In the genomic region with DNA sequence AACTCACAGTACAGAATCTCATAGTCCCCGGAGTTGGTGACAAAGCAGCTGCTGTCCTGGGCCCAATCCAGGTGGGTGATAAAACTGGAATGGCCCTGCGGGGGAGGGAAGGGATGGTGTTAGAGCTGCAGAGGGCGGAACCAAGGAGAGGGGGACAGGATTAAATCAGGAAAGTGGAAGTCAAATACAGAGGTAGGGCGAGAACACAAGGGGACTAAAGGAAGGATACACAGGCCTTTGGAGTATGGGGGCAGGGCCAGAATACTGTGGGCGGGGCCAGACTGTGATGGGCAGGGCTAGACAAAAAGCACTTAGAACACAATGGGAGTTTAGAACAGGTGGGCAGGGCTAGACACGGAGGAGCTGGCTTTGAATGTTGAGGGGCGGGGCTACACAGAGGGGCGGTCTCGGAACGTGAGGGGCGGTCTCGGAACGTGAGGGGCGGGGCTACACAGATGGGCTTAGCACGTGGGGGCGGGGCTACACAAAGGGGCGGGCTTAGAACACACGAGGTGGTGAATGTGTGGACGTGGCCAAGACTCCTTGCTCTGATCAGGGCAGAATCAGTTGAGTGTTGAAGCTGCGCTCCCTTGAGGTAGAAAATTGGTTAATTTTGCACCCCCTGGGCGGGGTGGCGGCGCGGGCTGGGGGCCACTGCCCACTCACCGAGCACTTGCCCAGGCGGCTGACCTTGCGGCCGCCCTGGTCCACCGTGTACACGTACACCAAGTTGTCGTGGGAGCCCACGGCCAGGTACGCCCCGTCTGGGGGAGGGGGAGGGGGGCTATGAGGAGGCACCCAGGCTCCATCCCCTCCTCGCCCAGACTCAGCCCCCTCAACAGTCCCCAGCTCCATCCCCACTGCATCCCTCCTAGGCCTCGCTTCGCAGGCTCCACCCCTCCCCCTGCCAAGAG, we compare ENCODE assay signal across 8 cellular contexts. TPM values are rescaled to one million over a fixed set of nuclear protein-coding genes. Genes with fewer than 3 reads are reported as not detected.
DNase-seq lines count a peak whose midpoint lies in the region; FAIRE-seq and TF ChIP-seq lines count a peak whose summit lies in the region.

No MANE protein-coding gene starts in this region.

- CTCF ChIA-PET in GM10248 (lab: Yijun Ruan, JAX): interaction anchor here (1.0 to 5.7 kb wide), 6 partner anchors 9 to 58 kb away, joined by 3 to 57 read pairs (median 4); partner anchors contain the start of gene EML2

- 36 to 64% (median 46%) methylated on average over 28 to 37 of the region's 37 CpGs for WGBS in small intestine, 3 donors

- H3K4me3 ChIP-seq in MM.1S (ENCODE audit: low read length) (no peak overlapping the region), adipocyte (ENCODE audit: low read length) (no peak overlapping the region), small intestine (ENCODE audit: low read depth in 1 of 2, low read length in 2 of 2) (no peak overlapping the region)

- no peaks in the 10 kb centered on the region for H3K9me3 ChIP-seq in MM.1S (replicated peaks; ENCODE audit: insufficient read depth, low read length)
- H3K9me3 ChIP-seq in adipocyte (ENCODE audit: control insufficient read depth, low read length): no peaks in the 10 kb centered on the region
- H3K9me3 ChIP-seq in small intestine (ENCODE audit: control insufficient read depth, low read depth): no peaks in the 10 kb centered on the region

- H2AFZ ChIP-seq in MM.1S (ENCODE audit: low read length): 0 out of 2 replicates have a peak overlapping the region, but pooled peaks have one; percentile 23

- H3K27ac ChIP-seq in MM.1S (ENCODE audit: low read length) (no peak overlapping the region), small intestine (ENCODE audit: low read depth in 1 of 2, low read length in 1 of 2) (peak overlapping the region; percentile 28 to 44)

- no peaks in the 10 kb centered on the region for H3K36me3 ChIP-seq in MM.1S (replicated peaks; ENCODE audit: insufficient read depth, low read length)
- H3K36me3 ChIP-seq in adipocyte (ENCODE audit: control insufficient read depth, insufficient read depth, low read length, severe bottlenecking): peaks cover 37% of the 10 kb centered on the region
- H3K36me3 ChIP-seq in small intestine (ENCODE audit: control insufficient read depth in 2 of 2, insufficient read depth in 2 of 2, low read length in 2 of 2): peaks cover 0 to 10% of the 10 kb centered on the region in 2 donors

- no peaks in the 10 kb centered on the region for H4K20me1 ChIP-seq in MM.1S (ENCODE audit: insufficient read depth, low read length)

- no peaks in the 10 kb centered on the region for H3K9me2 ChIP-seq in MM.1S (replicated peaks; ENCODE audit: insufficient read depth, low read length)

- H3K4me2 ChIP-seq in MM.1S (ENCODE audit: low read depth, low read length): no peak overlapping the region

- TF ChIP-seq CTCF in GM10248 (IDR thresholded peaks at IDR 0.05; ENCODE audit: control extremely low read depth, extremely low read depth, low read depth, missing control alignments): no peak
- no peak for TF ChIP-seq CTCF in MM.1S (IDR thresholded peaks at IDR 0.05; ENCODE audit: low read length)

- H3K27me3 ChIP-seq in MM.1S (replicated peaks; ENCODE audit: insufficient read depth, low read length) (no peaks in the 10 kb centered on the region), adipocyte (replicated peaks; ENCODE audit: control insufficient read depth, insufficient read depth, low read length) (no peaks in the 10 kb centered on the region), small intestine (ENCODE audit: control insufficient read depth in 2 of 2, insufficient read depth in 2 of 2, low read length in 2 of 2) (no peaks in the 10 kb centered on the region)

- H3K4me1 ChIP-seq in MM.1S (ENCODE audit: low read length) (peaks cover 16% of the 10 kb centered on the region), adipocyte (ENCODE audit: control insufficient read depth, insufficient read depth, low read length) (peaks cover 8% of the 10 kb centered on the region), small intestine (ENCODE audit: control insufficient read depth in 2 of 2, insufficient read depth in 1 of 2, low read depth in 1 of 2, low read length in 1 of 2) (peaks cover 0 to 4% of the 10 kb centered on the region in 2 donors)

- DNase-seq in GM10248 (ENCODE audit: extremely low spot score) (peak; percentile 90), MM.1S (peak; percentile 87), T-helper 2 cell (peak; percentile 56 to 86 (median 74)), adipocyte (ENCODE audit: low read depth) (peak; percentile 66), hepatic stellate cell (ENCODE audit: low spot score) (peak; percentile 68), small intestine (peak; percentile 93), epidermal melanocyte (ENCODE audit: insufficient read length, low spot score) (no peak), amniotic stem cell (lab: John Stamatoyannopoulos, UW) (no peak)

- H3K9ac ChIP-seq in MM.1S (ENCODE audit: low read length) (no peak overlapping the region), adipocyte (ENCODE audit: low read length) (no peak overlapping the region)

- POLR2A ChIA-PET in GM10248 (lab: Yijun Ruan, JAX): interaction anchor here (1.2 kb wide), 1 partner anchor 25 kb away, joined by 4 read pairs; no protein-coding TSS in a partner anchor

- no peak for FAIRE-seq in small intestine (lab: Jason Lieb, UNC)

- H3F3A ChIP-seq in MM.1S (ENCODE audit: insufficient read depth, low read length): peaks cover 10% of the 10 kb centered on the region

- no peaks in the 10 kb centered on the region for H3K79me2 ChIP-seq in MM.1S (ENCODE audit: low read length)

RNA-seq across cellular contexts. Expression of gene GPR4, which starts 14.0 kb away (rescaled TPM):
- 1 to 10 TPM in 1 of 3 donors, under 1 TPM in 2; 0.22 to 3.8 (median 0.54) TPM for polyA plus RNA-seq in small intestine

RNA-seq across cellular contexts. Expression of gene EML2, which starts 23.1 kb away (rescaled TPM):
- 10 to 100 TPM; 18.9 to 39.9 (median 20.8) TPM for polyA plus RNA-seq in small intestine

RNA-seq across cellular contexts. Expression of gene OPA3, which starts 31.4 kb away (rescaled TPM):
- polyA plus RNA-seq in small intestine: 1 to 10 TPM; 4.5 to 7.9 (median 4.9) TPM

RNA-seq across cellular contexts. Expression of gene GIPR, which starts 52.0 kb away (rescaled TPM):
- polyA plus RNA-seq in small intestine: 1 to 10 TPM in 1 of 3 donors, under 1 TPM in 2; 0.67 to 1.1 (median 0.87) TPM

Comparison
In these comparisons a context has a peak if more than half of its experiments do, and no peak if none do; other contexts are left out.
1. DNase-seq: peak in GM10248 (single experiment), MM.1S (single experiment), T-helper 2 cell (5 of 5), adipocyte (single experiment), hepatic stellate cell (single experiment) and small intestine (single experiment); none in epidermal melanocyte (single experiment) and amniotic stem cell (single experiment).